Comparison of ENCODE assay signal across 18 cellular contexts in genomic region chr4:165766018-165766417, GRCh38.
"Had no signal": no experiment of that assay in that cellular context is flagged by ENCODE, and none has a peak within 500 bp of the region (broad histone marks: within the 10 kb centered on the region; RNA-seq: fewer than 3 reads in every experiment).

No MANE protein-coding gene starts in this region.

- H3K9me3 Mint-ChIP-seq: activated CD4-positive, alpha-beta T cell treated with anti-CD3 and anti-CD28 coated beads, Interleukin-2, amount 10 ng/mL, durations not matched to agents 24 days and 14 days; activated CD8-positive, alpha-beta T cell treated with anti-CD3 and anti-CD28 coated beads for 36 hours; activated naive CD8-positive, alpha-beta T cell treated with anti-CD3 and anti-CD28 coated beads, Interleukin-2, amount 10 ng/mL, durations not matched to agents 7 days and 5 days; activated T-cell treated with anti-CD3 and anti-CD28 coated beads, Interleukin-2, amount 50 U/mL, for 24 hours; activated T-helper 2 cell treated with anti-CD3 and anti-CD28 coated beads, Interferon-gamma antibody, Interleukin-2, Interleukin-4, amounts not matched to agents 10 μg/mL and 5 μg/mL and 100 μg/mL, durations not matched to agents 14 hours and 24 hours and 36 hours; T-helper 1 cell treated with Interleukin-12 subunit alpha and Interleukin-12 subunit beta and Interleukin-4 antibody, amounts not matched to agents 30 μg/mL and 1 μg/mL, for 36 hours had no signal

- H3K9me3 ChIP-seq: mucosa of descending colon, ovary, tibial artery had no signal

- ATAC-seq: activated CD8-positive, alpha-beta T cell treated with anti-CD3 and anti-CD28 coated beads for 36 hours; mucosa of descending colon; stimulated activated naive CD8-positive, alpha-beta T cell treated with anti-CD3 and anti-CD28 coated beads, Interleukin-15, Interleukin-2, amounts not matched to agents 100 U/mL and 50 U/mL, for 24 hours had no signal

- H3K4me3 Mint-ChIP-seq: activated CD4-positive, alpha-beta T cell treated with anti-CD3 and anti-CD28 coated beads, Interleukin-2, amount 10 ng/mL, durations not matched to agents 24 days and 14 days; activated CD8-positive, alpha-beta T cell treated with anti-CD3 and anti-CD28 coated beads for 36 hours; activated naive CD8-positive, alpha-beta T cell treated with anti-CD3 and anti-CD28 coated beads, Interleukin-2, amount 10 ng/mL, durations not matched to agents 7 days and 5 days; activated T-cell treated with anti-CD3 and anti-CD28 coated beads, Interleukin-2, amount 50 U/mL, for 24 hours; brain; naive B cell; T-helper 1 cell treated with Interleukin-12 subunit alpha and Interleukin-12 subunit beta and Interleukin-4 antibody, amounts not matched to agents 30 μg/mL and 1 μg/mL, for 36 hours had no signal

- H3K27ac Mint-ChIP-seq: activated CD4-positive, alpha-beta T cell treated with anti-CD3 and anti-CD28 coated beads, Interleukin-2, amount 10 ng/mL, durations not matched to agents 24 days and 14 days; activated CD8-positive, alpha-beta T cell treated with anti-CD3 and anti-CD28 coated beads for 36 hours; activated naive CD8-positive, alpha-beta T cell treated with anti-CD3 and anti-CD28 coated beads, Interleukin-2, amount 10 ng/mL, durations not matched to agents 7 days and 5 days; activated T-cell treated with anti-CD3 and anti-CD28 coated beads, Interleukin-2, amount 50 U/mL, for 24 hours; activated T-helper 2 cell treated with anti-CD3 and anti-CD28 coated beads, Interferon-gamma antibody, Interleukin-2, Interleukin-4, amounts not matched to agents 10 μg/mL and 5 μg/mL and 100 μg/mL, durations not matched to agents 14 hours and 24 hours and 36 hours; naive B cell; T-helper 1 cell treated with Interleukin-12 subunit alpha and Interleukin-12 subunit beta and Interleukin-4 antibody, amounts not matched to agents 30 μg/mL and 1 μg/mL, for 36 hours had no signal

- H3K4me1 Mint-ChIP-seq: activated CD4-positive, alpha-beta T cell treated with anti-CD3 and anti-CD28 coated beads, Interleukin-2, amount 10 ng/mL, durations not matched to agents 24 days and 14 days; activated naive CD8-positive, alpha-beta T cell treated with anti-CD3 and anti-CD28 coated beads, Interleukin-2, amount 10 ng/mL, durations not matched to agents 7 days and 5 days; brain; naive B cell had no signal

- H3K4me3 ChIP-seq: hepatocyte, mucosa of descending colon, ovary, tibial artery had no signal

- H3K36me3 ChIP-seq: ovary, tibial artery had no signal

- H3K27ac ChIP-seq: hepatocyte, ovary, tibial artery had no signal

- H3K36me3 Mint-ChIP-seq: activated naive CD8-positive, alpha-beta T cell treated with anti-CD3 and anti-CD28 coated beads, Interleukin-2, amount 10 ng/mL, durations not matched to agents 7 days and 5 days; brain; naive B cell had no signal

- H3K27me3 ChIP-seq: hepatocyte, ovary, tibial artery had no signal

- DNase-seq: activated CD4-positive, alpha-beta T cell treated with anti-CD3 and anti-CD28 coated beads, Interleukin-2, amount 10 ng/mL, durations not matched to agents 24 days and 14 days; activated CD4-positive, CD25-positive, alpha-beta regulatory T cell; activated CD8-positive, alpha-beta T cell treated with anti-CD3 and anti-CD28 coated beads for 36 hours; activated naive CD4-positive, alpha-beta T cell treated with Interleukin-2 at 50 U/mL for 16 hours; activated naive CD8-positive, alpha-beta T cell treated with anti-CD3 and anti-CD28 coated beads, Interleukin-2, amount 10 ng/mL, durations not matched to agents 7 days and 5 days; activated T-cell treated with anti-CD3 and anti-CD28 coated beads, Interleukin-2, amount 50 U/mL, for 24 hours; central memory CD4-positive, alpha-beta T cell; left cardiac atrium; mucosa of descending colon; naive B cell; ovary; stimulated activated naive CD8-positive, alpha-beta T cell treated with anti-CD3 and anti-CD28 coated beads, Interleukin-15, Interleukin-2, amounts not matched to agents 100 U/mL and 50 U/mL, for 24 hours; substantia nigra; tibial artery had no signal

- H3K27me3 Mint-ChIP-seq: activated CD8-positive, alpha-beta T cell treated with anti-CD3 and anti-CD28 coated beads for 36 hours; activated naive CD8-positive, alpha-beta T cell treated with anti-CD3 and anti-CD28 coated beads, Interleukin-2, amount 10 ng/mL, durations not matched to agents 7 days and 5 days; activated T-cell treated with anti-CD3 and anti-CD28 coated beads, Interleukin-2, amount 50 U/mL, for 24 hours; brain; naive B cell had no signal
